In genomic region chr9:99184427-99185327, GRCh38 we compare ENCODE assay signal across 1 cellular context.
A peak's percentile ranks its signal among the peaks of the same experiment; 100 is the strongest.
TF ChIP-seq lines count a peak whose summit lies in the region.

No MANE protein-coding gene starts in this region.

TF ChIP-seq in GM12878, 131 proteins besides CTCF, POLR2A, EP300 and RAD21 (continued from another document):
- TF ChIP-seq RELB (IDR thresholded peaks at IDR 0.05; ENCODE audit: low read depth), result no peak
- TF ChIP-seq MEF2A (IDR thresholded peaks at IDR 0.05; ENCODE audit: insufficient read depth, low read depth, low read length), result 0 out of 2 replicates have a peak, but pooled peaks have one; percentile 51
- no peak for TF ChIP-seq E4F1 (IDR thresholded peaks at IDR 0.05; ENCODE audit: borderline replicate concordance, partially characterized antibody)
- no peak for TF ChIP-seq BCL11A (IDR thresholded peaks at IDR 0.05; ENCODE audit: low read depth, low read length)
- no peak for TF ChIP-seq E2F8 (IDR thresholded peaks at IDR 0.05; ENCODE audit: low read depth, partially characterized antibody)
- no peak for TF ChIP-seq CEBPZ (IDR thresholded peaks at IDR 0.05; ENCODE audit: low read depth, low read length)
- no peak for TF ChIP-seq MYB (IDR thresholded peaks at IDR 0.05; ENCODE audit: borderline replicate concordance, low read depth, low read length)
- TF ChIP-seq LARP7 (IDR thresholded peaks at IDR 0.05), result peak; percentile 68; the same call in 1 of the 2 replicates
- TF ChIP-seq USF2 (IDR thresholded peaks at IDR 0.05; ENCODE audit: borderline replicate concordance, low read depth, low read length), result no peak
- 0 out of 2 replicates have a peak, but pooled peaks have one; percentile 30 for TF ChIP-seq NKRF (conservative IDR thresholded peaks at IDR 0.05)
- TF ChIP-seq YY1 (IDR thresholded peaks at IDR 0.05; ENCODE audit: low read depth, low read length), result peak; percentile 73
- no peak for TF ChIP-seq NR2C1 (IDR thresholded peaks at IDR 0.05)
- TF ChIP-seq HCFC1 (IDR thresholded peaks at IDR 0.05; ENCODE audit: low read length), result no peak
- TF ChIP-seq DPF2 (IDR thresholded peaks at IDR 0.05), result peak; percentile 36; the same call in 1 of the 2 replicates
- TF ChIP-seq JUNB (IDR thresholded peaks at IDR 0.05), result peak; percentile 56; the same call in 1 of the 2 replicates
- no peak for TF ChIP-seq KAT2A (conservative IDR thresholded peaks at IDR 0.05; ENCODE audit: control insufficient read depth, low read depth, low read length)
- TF ChIP-seq ZNF592 (IDR thresholded peaks at IDR 0.05), result peak; percentile 50; the same call in 1 of the 2 replicates
- peak; percentile 78 for TF ChIP-seq IKZF1 (conservative IDR thresholded peaks at IDR 0.05)
- TF ChIP-seq YBX1 (IDR thresholded peaks at IDR 0.05), result no peak
- TF ChIP-seq ASH2L (IDR thresholded peaks at IDR 0.05; ENCODE audit: borderline replicate concordance, low read depth), result no peak
- TF ChIP-seq SMC3 (IDR thresholded peaks at IDR 0.05; ENCODE audit: borderline replicate concordance, low read length), result peak; percentile 89
